ENCODE assay signal across 12 cellular contexts in the genomic region with DNA sequence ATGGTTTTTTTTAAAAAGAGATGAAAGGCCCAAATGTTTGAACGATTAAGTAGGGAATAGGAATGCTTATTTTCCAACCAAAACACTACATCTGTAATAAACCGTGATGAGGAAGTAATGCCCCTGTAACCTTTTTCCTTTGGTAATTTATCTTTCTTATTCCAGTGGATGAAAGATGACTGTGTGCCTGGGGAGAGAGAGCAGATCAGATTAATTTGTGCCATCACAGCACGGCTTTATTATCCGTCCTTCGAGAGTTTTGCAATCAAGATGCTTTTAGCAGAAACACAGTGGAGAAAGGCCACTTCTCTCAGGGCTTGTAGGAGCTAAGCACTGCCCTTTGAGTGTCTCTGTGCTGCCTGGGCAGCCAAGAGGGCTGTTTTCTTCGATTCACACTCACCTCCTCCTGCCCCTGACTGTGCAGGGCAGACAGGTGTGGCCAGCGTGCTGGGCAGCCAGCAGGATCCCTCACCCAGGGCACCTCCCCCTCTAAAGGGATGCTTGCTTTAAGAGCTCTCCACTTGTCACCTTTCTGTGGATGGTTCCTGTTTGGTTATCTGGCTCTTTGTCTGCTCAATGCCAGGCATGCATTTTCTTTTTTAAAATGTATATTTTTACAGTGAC.
DNase-seq lines count a peak whose midpoint lies in the region; ATAC-seq and TF ChIP-seq lines count a peak whose summit lies in the region.
"Had no signal": no experiment of that assay in that cellular context is flagged by ENCODE, and none has a peak within 500 bp of the region (broad histone marks: within the 10 kb centered on the region; RNA-seq: fewer than 3 reads in every experiment).

No MANE protein-coding gene starts in this region.

- TF ChIP-seq EP300 in suprapubic skin (IDR thresholded peaks at IDR 0.05) = no peak

- no peaks in the 10 kb centered on the region for H3K36me3 ChIP-seq in ACC112 (ENCODE audit: insufficient read depth, low read length)
- H3K36me3 ChIP-seq in MG63 = peaks cover 10% of the 10 kb centered on the region
- no peaks in the 10 kb centered on the region for H3K36me3 ChIP-seq in suprapubic skin
- H3K36me3 ChIP-seq in right atrium auricular region = no peaks in the 10 kb centered on the region
- H3K36me3 ChIP-seq: ovary had no signal

- H3K27ac ChIP-seq in ACC112 (ENCODE audit: low read depth, low read length) (peak overlapping the region; percentile 95), suprapubic skin (no peak overlapping the region), right atrium auricular region (no peak overlapping the region)
- H3K27ac ChIP-seq: ovary had no signal

- H3K4me3 ChIP-seq in ACC112 (ENCODE audit: low read depth, low read length) (peak overlapping the region; percentile 60; the same call in 1 of the 2 replicates), fibroblast of the aortic adventitia (ENCODE audit: low read depth, low read length) (no peak overlapping the region), MG63 (no peak overlapping the region), suprapubic skin (no peak overlapping the region), right atrium auricular region (no peak overlapping the region)
- H3K4me3 ChIP-seq: ovary had no signal

- peaks cover 62% of the 10 kb centered on the region for H3K4me1 Mint-ChIP-seq in HFFc6 (ENCODE audit: low read depth)
- H3K4me1 Mint-ChIP-seq in activated CD4-positive, alpha-beta memory T cell treated with anti-CD3 and anti-CD28 coated beads, Interleukin-2, amount 10 ng/mL, durations not matched to agents 7 days and 5 days = peaks cover 46% of the 10 kb centered on the region

- no peak for TF ChIP-seq CTCF in HFFc6 (IDR thresholded peaks at IDR 0.05)
- no peak for TF ChIP-seq CTCF in fibroblast of the aortic adventitia (IDR thresholded peaks at IDR 0.05; ENCODE audit: insufficient read depth, low read length)
- TF ChIP-seq CTCF in suprapubic skin (IDR thresholded peaks at IDR 0.05) = no peak
- no peak for TF ChIP-seq CTCF in right atrium auricular region (IDR thresholded peaks at IDR 0.05)

- POLR2A ChIA-PET in activated CD4-positive, alpha-beta memory T cell treated with anti-CD3 and anti-CD28 coated beads, Interleukin-2, amount 10 ng/mL, durations not matched to agents 7 days and 5 days (lab: Charles Lee) = no interaction called here

- H3K79me2 ChIP-seq in ACC112 (ENCODE audit: control insufficient read depth, insufficient read depth, low read length, unreplicated experiment) = peaks cover 50% of the 10 kb centered on the region

- H3K27me3 ChIP-seq in ACC112 (ENCODE audit: insufficient read depth, low read length) (no peaks in the 10 kb centered on the region), MG63 (no peaks in the 10 kb centered on the region), suprapubic skin (no peaks in the 10 kb centered on the region), right atrium auricular region (no peaks in the 10 kb centered on the region)
- H3K27me3 ChIP-seq: BE2C, ovary had no signal

- no peaks in the 10 kb centered on the region for H3K27me3 Mint-ChIP-seq in HFFc6 (ENCODE audit: insufficient read depth)
- no peaks in the 10 kb centered on the region for H3K27me3 Mint-ChIP-seq in activated CD4-positive, alpha-beta memory T cell treated with anti-CD3 and anti-CD28 coated beads, Interleukin-2, amount 10 ng/mL, durations not matched to agents 7 days and 5 days

- TF ChIP-seq POLR2A in suprapubic skin (IDR thresholded peaks at IDR 0.05) = no peak

- CTCF ChIA-PET in activated CD4-positive, alpha-beta memory T cell treated with anti-CD3 and anti-CD28 coated beads, Interleukin-2, amount 10 ng/mL, durations not matched to agents 7 days and 5 days (lab: Charles Lee) = no interaction called here

- no peak overlapping the region for H2AFZ ChIP-seq in ACC112 (ENCODE audit: low read length, unreplicated experiment)

- 81% methylated on average over 7 of the region's 7 CpGs for WGBS in suprapubic skin

- H3K27ac Mint-ChIP-seq in HFFc6 = peak overlapping the region; percentile 89
- no peak overlapping the region for H3K27ac Mint-ChIP-seq in activated CD4-positive, alpha-beta memory T cell treated with anti-CD3 and anti-CD28 coated beads, Interleukin-2, amount 10 ng/mL, durations not matched to agents 7 days and 5 days

- H3K4me1 ChIP-seq in ACC112 (ENCODE audit: control insufficient read depth, insufficient read depth, low read length, unreplicated experiment) (peaks cover 42% of the 10 kb centered on the region), suprapubic skin (no peaks in the 10 kb centered on the region), right atrium auricular region (no peaks in the 10 kb centered on the region)

- DNase-seq in HFFc6 (no peak), fibroblast of the aortic adventitia (ENCODE audit: low read depth) (peak; percentile 45), MG63 (no peak), suprapubic skin (ENCODE audit: low spot score in 2 of 2) (no peak), right atrium auricular region (ENCODE audit: low spot score) (no peak)
- no peak for DNase-seq in activated CD4-positive, alpha-beta memory T cell treated with anti-CD3 and anti-CD28 coated beads, Interleukin-2, amount 10 ng/mL, durations not matched to agents 7 days and 5 days
- DNase-seq: activated T-cell treated with anti-CD3 and anti-CD28 coated beads, Interleukin-2, amount 50 U/mL, for 1 hour; BE2C; GF-D8; ovary had no signal

- H3K9me3 ChIP-seq in MG63 = no peaks in the 10 kb centered on the region
- H3K9me3 ChIP-seq in suprapubic skin = no peaks in the 10 kb centered on the region
- no peaks in the 10 kb centered on the region for H3K9me3 ChIP-seq in right atrium auricular region
- H3K9me3 ChIP-seq: BE2C, ovary had no signal

- ATAC-seq in SK-N-SH treated with all-trans-retinoic acid at 6 μM for 48 hours = peak; percentile 44

- peak overlapping the region; percentile 74; the same call in 1 of the 2 replicates for H3K4me3 Mint-ChIP-seq in HFFc6
- no peak overlapping the region for H3K4me3 Mint-ChIP-seq in activated CD4-positive, alpha-beta memory T cell treated with anti-CD3 and anti-CD28 coated beads, Interleukin-2, amount 10 ng/mL, durations not matched to agents 7 days and 5 days

- no peaks in the 10 kb centered on the region for H3K9me3 Mint-ChIP-seq in HFFc6
- no peaks in the 10 kb centered on the region for H3K9me3 Mint-ChIP-seq in activated CD4-positive, alpha-beta memory T cell treated with anti-CD3 and anti-CD28 coated beads, Interleukin-2, amount 10 ng/mL, durations not matched to agents 7 days and 5 days

- peaks cover 5% of the 10 kb centered on the region for H3K36me3 Mint-ChIP-seq in HFFc6 (ENCODE audit: low read depth)
- H3K36me3 Mint-ChIP-seq in activated CD4-positive, alpha-beta memory T cell treated with anti-CD3 and anti-CD28 coated beads, Interleukin-2, amount 10 ng/mL, durations not matched to agents 7 days and 5 days (ENCODE audit: low read depth) = peaks cover 27% of the 10 kb centered on the region

TF ChIP-seq in SK-N-SH treated with all-trans-retinoic acid at 6 μM for 48 hours, 23 proteins besides CTCF, POLR2A, EP300 and RAD21:
- TF ChIP-seq ISL1 (CRISPR knock-in tag; IDR thresholded peaks at IDR 0.05) = peak; percentile 56; the same call in 1 of the 2 replicates
- peak; percentile 69; the same call in 1 of the 2 replicates for TF ChIP-seq SNAI2 (CRISPR knock-in tag; IDR thresholded peaks at IDR 0.05)
- TF ChIP-seq, protein P1, sequence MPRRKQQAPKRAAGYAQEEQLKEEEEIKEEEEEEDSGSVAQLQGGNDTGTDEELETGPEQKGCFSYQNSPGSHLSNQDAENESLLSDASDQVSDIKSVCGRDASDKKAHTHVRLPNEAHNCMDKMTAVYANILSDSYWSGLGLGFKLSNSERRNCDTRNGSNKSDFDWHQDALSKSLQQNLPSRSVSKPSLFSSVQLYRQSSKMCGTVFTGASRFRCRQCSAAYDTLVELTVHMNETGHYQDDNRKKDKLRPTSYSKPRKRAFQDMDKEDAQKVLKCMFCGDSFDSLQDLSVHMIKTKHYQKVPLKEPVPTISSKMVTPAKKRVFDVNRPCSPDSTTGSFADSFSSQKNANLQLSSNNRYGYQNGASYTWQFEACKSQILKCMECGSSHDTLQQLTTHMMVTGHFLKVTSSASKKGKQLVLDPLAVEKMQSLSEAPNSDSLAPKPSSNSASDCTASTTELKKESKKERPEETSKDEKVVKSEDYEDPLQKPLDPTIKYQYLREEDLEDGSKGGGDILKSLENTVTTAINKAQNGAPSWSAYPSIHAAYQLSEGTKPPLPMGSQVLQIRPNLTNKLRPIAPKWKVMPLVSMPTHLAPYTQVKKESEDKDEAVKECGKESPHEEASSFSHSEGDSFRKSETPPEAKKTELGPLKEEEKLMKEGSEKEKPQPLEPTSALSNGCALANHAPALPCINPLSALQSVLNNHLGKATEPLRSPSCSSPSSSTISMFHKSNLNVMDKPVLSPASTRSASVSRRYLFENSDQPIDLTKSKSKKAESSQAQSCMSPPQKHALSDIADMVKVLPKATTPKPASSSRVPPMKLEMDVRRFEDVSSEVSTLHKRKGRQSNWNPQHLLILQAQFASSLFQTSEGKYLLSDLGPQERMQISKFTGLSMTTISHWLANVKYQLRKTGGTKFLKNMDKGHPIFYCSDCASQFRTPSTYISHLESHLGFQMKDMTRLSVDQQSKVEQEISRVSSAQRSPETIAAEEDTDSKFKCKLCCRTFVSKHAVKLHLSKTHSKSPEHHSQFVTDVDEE (CRISPR knock-in tag; IDR thresholded peaks at IDR 0.05) = 0 out of 2 replicates have a peak, but pooled peaks have one; percentile 22
- no peak for TF ChIP-seq CSDC2 (CRISPR knock-in tag; IDR thresholded peaks at IDR 0.05)
- TF ChIP-seq, protein P2, sequence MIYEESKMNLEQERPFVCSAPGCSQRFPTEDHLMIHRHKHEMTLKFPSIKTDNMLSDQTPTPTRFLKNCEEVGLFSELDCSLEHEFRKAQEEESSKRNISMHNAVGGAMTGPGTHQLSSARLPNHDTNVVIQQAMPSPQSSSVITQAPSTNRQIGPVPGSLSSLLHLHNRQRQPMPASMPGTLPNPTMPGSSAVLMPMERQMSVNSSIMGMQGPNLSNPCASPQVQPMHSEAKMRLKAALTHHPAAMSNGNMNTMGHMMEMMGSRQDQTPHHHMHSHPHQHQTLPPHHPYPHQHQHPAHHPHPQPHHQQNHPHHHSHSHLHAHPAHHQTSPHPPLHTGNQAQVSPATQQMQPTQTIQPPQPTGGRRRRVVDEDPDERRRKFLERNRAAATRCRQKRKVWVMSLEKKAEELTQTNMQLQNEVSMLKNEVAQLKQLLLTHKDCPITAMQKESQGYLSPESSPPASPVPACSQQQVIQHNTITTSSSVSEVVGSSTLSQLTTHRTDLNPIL (CRISPR knock-in tag; IDR thresholded peaks at IDR 0.05; ENCODE audit: low read depth) = no peak
- peak; percentile 33; the same call in 1 of the 2 replicates for TF ChIP-seq ZFP3 (CRISPR knock-in tag; IDR thresholded peaks at IDR 0.05)
